ENCODE assay signal across 5 cellular contexts in the genomic region with DNA sequence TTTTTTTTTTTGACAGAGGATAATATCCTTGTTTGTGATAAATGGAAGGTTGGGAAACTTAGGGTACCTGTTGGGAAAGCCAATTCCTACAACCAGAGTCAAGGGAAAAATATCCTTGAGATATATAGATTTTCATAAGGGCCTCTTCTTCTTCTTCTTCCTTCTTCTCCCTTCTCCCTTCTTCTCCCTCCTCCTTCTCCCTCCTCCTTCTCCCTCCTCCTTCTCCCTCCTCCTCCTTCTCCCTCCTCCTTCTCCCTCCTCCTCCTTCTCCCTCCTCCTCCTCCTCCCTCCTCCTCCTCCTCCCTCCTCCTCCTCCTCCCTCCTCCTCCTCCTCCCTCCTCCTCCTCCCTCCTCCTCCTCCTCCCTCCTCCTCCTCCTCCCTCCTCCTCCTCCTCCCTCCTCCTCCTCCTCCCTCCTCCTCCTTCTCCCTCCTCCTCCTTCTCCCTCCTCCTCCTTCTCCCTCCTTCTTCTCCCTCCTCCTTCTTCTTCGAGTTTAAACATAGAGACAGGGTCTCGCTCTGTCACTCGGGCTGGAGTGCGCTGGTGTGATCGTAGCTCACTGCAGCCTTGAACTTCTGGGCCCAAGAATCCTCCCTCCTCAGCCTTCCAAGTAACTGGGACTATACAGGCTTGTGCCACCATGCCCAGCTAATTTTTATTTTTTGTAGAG. TPM values are rescaled to one million over a fixed set of nuclear protein-coding genes. Genes with fewer than 3 reads are reported as not detected.
"Had no signal": no experiment of that assay in that cellular context is flagged by ENCODE, and none has a peak within 500 bp of the region (broad histone marks: within the 10 kb centered on the region; RNA-seq: fewer than 3 reads in every experiment).

No MANE protein-coding gene starts in this region.

RNA-seq across cellular contexts. Expression of a gene that starts 24.9 kb away (rescaled TPM):
- total RNA-seq: endodermal cell, fibroblast of lung, foreskin keratinocyte, mesothelial cell of epicardium had no signal
- polyA plus RNA-seq: foreskin keratinocyte, immature natural killer cell had no signal
